ENCODE assay signal across 10 cellular contexts in genomic region chr1:7561331-7561921, GRCh38.
DNase-seq lines count a peak whose midpoint lies in the region; ATAC-seq and TF ChIP-seq lines count a peak whose summit lies in the region.
"Had no signal": no experiment of that assay in that cellular context is flagged by ENCODE, and none has a peak within 500 bp of the region (broad histone marks: within the 10 kb centered on the region; RNA-seq: fewer than 3 reads in every experiment).

No MANE protein-coding gene starts in this region.

- H3K27ac ChIP-seq in OCI-LY3 (ENCODE audit: low read length): no peak overlapping the region
- H3K27ac ChIP-seq: skin epidermis had no signal

- no peak overlapping the region for H2AFZ ChIP-seq in OCI-LY3 (ENCODE audit: low read depth, low read length)

- no peaks in the 10 kb centered on the region for H3K27me3 ChIP-seq in OCI-LY3 (ENCODE audit: low read depth, low read length)

- no peak overlapping the region for H3K9ac ChIP-seq in OCI-LY3 (ENCODE audit: low read length)

- peak; percentile 32 for DNase-seq in activated CD8-positive, alpha-beta T cell treated with anti-CD3 and anti-CD28 coated beads for 36 hours
- DNase-seq in activated CD8-positive, alpha-beta T cell treated with anti-CD3 and anti-CD28 coated beads, Interleukin-2, amount 10 ng/mL, durations not matched to agents 7 days and 5 days: no peak
- no peak for DNase-seq in fibroblast of villous mesenchyme (ENCODE audit: low read depth)
- DNase-seq in stimulated activated effector memory CD8-positive, alpha-beta T cell treated with anti-CD3 and anti-CD28 coated beads, Interleukin-12 subunit alpha, Interleukin-12 subunit beta, amount 100 ng/mL, for 72 hours (ENCODE audit: low spot score in 2 of 2): no peak
- no peak for DNase-seq in stimulated activated naive CD4-positive, alpha-beta T cell (lab: John Stamatoyannopoulos, UW)

- no peaks in the 10 kb centered on the region for H3K27me3 Mint-ChIP-seq in activated CD8-positive, alpha-beta T cell treated with anti-CD3 and anti-CD28 coated beads for 36 hours
- no peaks in the 10 kb centered on the region for H3K27me3 Mint-ChIP-seq in activated CD8-positive, alpha-beta T cell treated with anti-CD3 and anti-CD28 coated beads, Interleukin-2, amount 10 ng/mL, durations not matched to agents 7 days and 5 days (ENCODE audit: low read depth)
- H3K27me3 Mint-ChIP-seq: activated naive CD8-positive, alpha-beta T cell had no signal

- CTCF ChIA-PET in activated CD8-positive, alpha-beta T cell treated with anti-CD3 and anti-CD28 coated beads for 36 hours (lab: Charles Lee): interaction anchor here (1.3 kb wide), 1 partner anchor 21 kb away, joined by 3 read pairs; no protein-coding TSS in a partner anchor
- CTCF ChIA-PET in activated CD8-positive, alpha-beta T cell treated with anti-CD3 and anti-CD28 coated beads, Interleukin-2, amount 10 ng/mL, durations not matched to agents 7 days and 5 days (lab: Charles Lee): no interaction called here

- POLR2A ChIA-PET in activated CD8-positive, alpha-beta T cell treated with anti-CD3 and anti-CD28 coated beads for 36 hours (lab: Charles Lee): no interaction called here
- POLR2A ChIA-PET in activated CD8-positive, alpha-beta T cell treated with anti-CD3 and anti-CD28 coated beads, Interleukin-2, amount 10 ng/mL, durations not matched to agents 7 days and 5 days (lab: Charles Lee): no interaction called here

- no peaks in the 10 kb centered on the region for H3K4me1 Mint-ChIP-seq in activated CD8-positive, alpha-beta T cell treated with anti-CD3 and anti-CD28 coated beads for 36 hours (ENCODE audit: low read depth)
- H3K4me1 Mint-ChIP-seq in activated CD8-positive, alpha-beta T cell treated with anti-CD3 and anti-CD28 coated beads, Interleukin-2, amount 10 ng/mL, durations not matched to agents 7 days and 5 days (ENCODE audit: low read depth): no peaks in the 10 kb centered on the region
- no peaks in the 10 kb centered on the region for H3K4me1 Mint-ChIP-seq in stimulated activated effector memory CD8-positive, alpha-beta T cell treated with anti-CD3 and anti-CD28 coated beads, Interleukin-12 subunit alpha, Interleukin-12 subunit beta, amount 100 ng/mL, for 72 hours

- H3K79me2 ChIP-seq in OCI-LY3 (ENCODE audit: low read length): no peaks in the 10 kb centered on the region

- no peaks in the 10 kb centered on the region for H3K36me3 Mint-ChIP-seq in activated CD8-positive, alpha-beta T cell treated with anti-CD3 and anti-CD28 coated beads for 36 hours (ENCODE audit: low read depth)
- no peaks in the 10 kb centered on the region for H3K36me3 Mint-ChIP-seq in activated CD8-positive, alpha-beta T cell treated with anti-CD3 and anti-CD28 coated beads, Interleukin-2, amount 10 ng/mL, durations not matched to agents 7 days and 5 days (ENCODE audit: low read depth)
- H3K36me3 Mint-ChIP-seq in stimulated activated effector memory CD8-positive, alpha-beta T cell treated with anti-CD3 and anti-CD28 coated beads, Interleukin-12 subunit alpha, Interleukin-12 subunit beta, amount 100 ng/mL, for 72 hours: no peaks in the 10 kb centered on the region
- H3K36me3 Mint-ChIP-seq: activated naive CD8-positive, alpha-beta T cell had no signal

- H3K4me3 ChIP-seq in OCI-LY3 (ENCODE audit: low read length): no peak overlapping the region
- no peak overlapping the region for H3K4me3 ChIP-seq in fibroblast of villous mesenchyme (ENCODE audit: low read depth, low read length)
- H3K4me3 ChIP-seq: skin epidermis had no signal

- H3K4me1 ChIP-seq in OCI-LY3 (ENCODE audit: low read length): no peaks in the 10 kb centered on the region

- no peaks in the 10 kb centered on the region for H3K9me3 Mint-ChIP-seq in activated CD8-positive, alpha-beta T cell treated with anti-CD3 and anti-CD28 coated beads for 36 hours
- no peaks in the 10 kb centered on the region for H3K9me3 Mint-ChIP-seq in activated CD8-positive, alpha-beta T cell treated with anti-CD3 and anti-CD28 coated beads, Interleukin-2, amount 10 ng/mL, durations not matched to agents 7 days and 5 days (ENCODE audit: insufficient read depth)
- no peaks in the 10 kb centered on the region for H3K9me3 Mint-ChIP-seq in stimulated activated effector memory CD8-positive, alpha-beta T cell treated with anti-CD3 and anti-CD28 coated beads, Interleukin-12 subunit alpha, Interleukin-12 subunit beta, amount 100 ng/mL, for 72 hours

- no peaks in the 10 kb centered on the region for H4K20me1 ChIP-seq in OCI-LY3 (ENCODE audit: insufficient read depth, low read length)

- no peak overlapping the region for H3K27ac Mint-ChIP-seq in activated CD8-positive, alpha-beta T cell treated with anti-CD3 and anti-CD28 coated beads for 36 hours
- no peak overlapping the region for H3K27ac Mint-ChIP-seq in activated CD8-positive, alpha-beta T cell treated with anti-CD3 and anti-CD28 coated beads, Interleukin-2, amount 10 ng/mL, durations not matched to agents 7 days and 5 days
- H3K27ac Mint-ChIP-seq in stimulated activated effector memory CD8-positive, alpha-beta T cell treated with anti-CD3 and anti-CD28 coated beads, Interleukin-12 subunit alpha, Interleukin-12 subunit beta, amount 100 ng/mL, for 72 hours: no peak overlapping the region
- H3K27ac Mint-ChIP-seq: activated naive CD8-positive, alpha-beta T cell had no signal

- no peaks in the 10 kb centered on the region for H3K9me3 ChIP-seq in OCI-LY3 (ENCODE audit: insufficient read depth, low read length)

- peak; percentile 83 for ATAC-seq in activated CD8-positive, alpha-beta T cell treated with anti-CD3 and anti-CD28 coated beads for 36 hours
- ATAC-seq in activated CD8-positive, alpha-beta T cell treated with anti-CD3 and anti-CD28 coated beads, Interleukin-2, amount 10 ng/mL, durations not matched to agents 7 days and 5 days: no peak
- ATAC-seq in stimulated activated effector memory CD8-positive, alpha-beta T cell treated with anti-CD3 and anti-CD28 coated beads, Interleukin-12 subunit alpha, Interleukin-12 subunit beta, amount 100 ng/mL, for 72 hours: peak; percentile 24
- no peak for ATAC-seq in GM18520 (IDR thresholded peaks at IDR 0.05; ENCODE audit: unreplicated experiment)
- no peak for ATAC-seq in GM21381 (IDR thresholded peaks at IDR 0.05; ENCODE audit: unreplicated experiment)

- TF ChIP-seq CTCF in activated CD8-positive, alpha-beta T cell treated with anti-CD3 and anti-CD28 coated beads for 36 hours (IDR thresholded peaks at IDR 0.05): peak; percentile 17
- TF ChIP-seq CTCF in OCI-LY3 (IDR thresholded peaks at IDR 0.05; ENCODE audit: low read depth, low read length): peak; percentile 39
- peak; percentile 38 for TF ChIP-seq CTCF in fibroblast of villous mesenchyme (IDR thresholded peaks at IDR 0.05; ENCODE audit: insufficient read depth, low read depth, low read length)

- H3K36me3 ChIP-seq in OCI-LY3 (replicated peaks; ENCODE audit: low read depth, low read length): no peaks in the 10 kb centered on the region

- intact Hi-C loops in activated CD8-positive, alpha-beta T cell treated with anti-CD3 and anti-CD28 coated beads for 36 hours (cut with micrococcal nuclease): no loop called here

- H3K4me3 Mint-ChIP-seq in activated CD8-positive, alpha-beta T cell treated with anti-CD3 and anti-CD28 coated beads for 36 hours: no peak overlapping the region
- no peak overlapping the region for H3K4me3 Mint-ChIP-seq in activated CD8-positive, alpha-beta T cell treated with anti-CD3 and anti-CD28 coated beads, Interleukin-2, amount 10 ng/mL, durations not matched to agents 7 days and 5 days
- no peak overlapping the region for H3K4me3 Mint-ChIP-seq in stimulated activated effector memory CD8-positive, alpha-beta T cell treated with anti-CD3 and anti-CD28 coated beads, Interleukin-12 subunit alpha, Interleukin-12 subunit beta, amount 100 ng/mL, for 72 hours
- H3K4me3 Mint-ChIP-seq: activated naive CD8-positive, alpha-beta T cell had no signal

- H3K4me2 ChIP-seq in OCI-LY3 (ENCODE audit: low read length): no peak overlapping the region

Comparison
In these comparisons a context has a peak if more than half of its experiments do, and no peak if none do; other contexts are left out.
1. ATAC-seq: peak in activated CD8-positive, alpha-beta T cell treated with anti-CD3 and anti-CD28 coated beads for 36 hours (single experiment) and stimulated activated effector memory CD8-positive, alpha-beta T cell treated with anti-CD3 and anti-CD28 coated beads, Interleukin-12 subunit alpha, Interleukin-12 subunit beta, amount 100 ng/mL, for 72 hours (single experiment); none in activated CD8-positive, alpha-beta T cell treated with anti-CD3 and anti-CD28 coated beads, Interleukin-2, amount 10 ng/mL, durations not matched to agents 7 days and 5 days (single experiment), GM18520 (single experiment) and GM21381 (single experiment).
2. Peak in every context shown above with its lines, with median percentiles within 50 percentile points of each other: CTCF ChIP-seq.